In the genomic region with DNA sequence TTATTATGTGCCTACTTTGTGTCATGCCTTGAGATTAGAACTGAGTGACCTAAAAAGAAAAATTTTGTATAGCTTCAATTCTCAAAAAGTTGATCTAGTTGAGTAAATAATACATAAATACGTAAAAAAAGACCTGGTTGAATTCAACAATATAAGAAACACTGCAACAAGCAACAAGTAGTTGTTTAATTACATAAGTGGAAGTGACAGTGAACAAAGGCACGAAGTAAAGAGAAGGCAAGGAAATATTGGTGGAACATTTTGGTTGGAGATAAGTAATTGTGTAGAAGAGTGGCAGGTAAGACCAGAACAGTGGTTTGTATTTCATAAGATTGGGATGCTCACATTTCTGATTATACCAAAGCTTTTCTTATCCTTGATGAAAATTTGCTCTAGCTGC, we compare ENCODE assay signal across 34 cellular contexts. TPM values are rescaled to one million over a fixed set of nuclear protein-coding genes. Genes with fewer than 3 reads are reported as not detected.
"Had no signal": no experiment of that assay in that cellular context is flagged by ENCODE, and none has a peak within 500 bp of the region (broad histone marks: within the 10 kb centered on the region; RNA-seq: fewer than 3 reads in every experiment).

No MANE protein-coding gene starts in this region.

- H3K27me3 ChIP-seq: body of pancreas, breast epithelium, MG63 had no signal

- H3K36me3 ChIP-seq: breast epithelium, WERI-Rb-1 had no signal

- H3K27ac ChIP-seq: body of pancreas, breast epithelium, RWPE1, WERI-Rb-1 had no signal

- DNase-seq: activated CD4-positive, alpha-beta T cell treated with anti-CD3 and anti-CD28 coated beads for 1 hour; activated CD4-positive, alpha-beta T cell treated with anti-CD3 and anti-CD28 coated beads for 48 hours; activated CD4-positive, CD25-positive, alpha-beta regulatory T cell; activated CD8-positive, alpha-beta T cell treated with anti-CD3 and anti-CD28 coated beads for 36 hours; activated effector memory CD4-positive, alpha-beta T cell treated with anti-CD3 and anti-CD28 coated beads, Interleukin-2, amount 50 U/mL, for 16 hours; activated naive CD4-positive, alpha-beta T cell; activated naive CD4-positive, alpha-beta T cell treated with anti-CD3 and anti-CD28 coated beads, Interleukin-2, amount 50 U/mL, for 16 hours; activated naive CD8-positive, alpha-beta T cell treated with anti-CD3 and anti-CD28 coated beads for 36 hours; activated T-cell treated with anti-CD3 and anti-CD28 coated beads, Interleukin-2, amount 50 U/mL, for 1 hour; activated T-cell treated with anti-CD3 and anti-CD28 coated beads, Interleukin-2, amount 50 U/mL, for 72 hours; amniotic stem cell; aorta; body of pancreas; Kasumi-1; MG63; NCI-H1048; NCI-H1105 treated with DMSO at 0.1 percent for 48 hours; NCI-H1436; NCI-H1694; NCI-H1930; NCI-H2081 treated with DMSO at 0.1 percent for 48 hours; NCI-H226; NCI-H446 treated with DMSO at 0.1 percent for 48 hours; NCI-H524; SIG-M5; T1000; WERI-Rb-1 had no signal

- ATAC-seq: activated CD8-positive, alpha-beta T cell treated with anti-CD3 and anti-CD28 coated beads for 36 hours; activated T-cell treated with anti-CD3 and anti-CD28 coated beads, Interleukin-2, amount 50 U/mL, for 72 hours; activated T-helper 17 cell treated with anti-CD3 and anti-CD28 coated beads, Interleukin-2, amount 50 U/mL, for 72 hours; body of pancreas; Right ventricle myocardium inferior had no signal

- H3K9me3 ChIP-seq: body of pancreas, breast epithelium, MG63 had no signal

- H3K4me1 ChIP-seq: breast epithelium had no signal

- H3K4me3 ChIP-seq: body of pancreas, breast epithelium, MG63 had no signal

RNA-seq across cellular contexts. Expression of a gene that starts 8.2 kb away (rescaled TPM):
- total RNA-seq: activated CD8-positive, alpha-beta memory T cell treated with anti-CD3 and anti-CD28 coated beads for 36 hours; activated CD8-positive, alpha-beta T cell treated with anti-CD3 and anti-CD28 coated beads for 36 hours; activated naive CD8-positive, alpha-beta T cell treated with anti-CD3 and anti-CD28 coated beads for 36 hours; activated T-cell treated with anti-CD3 and anti-CD28 coated beads, Interleukin-2, amount 50 U/mL, for 72 hours; T-helper 1 cell treated with Interleukin-12 subunit alpha and Interleukin-12 subunit beta and Interleukin-4 antibody, amounts not matched to agents 30 ng/mL and 1 ng/mL, for 36 hours; T-helper 2 cell treated with Interferon-gamma antibody and Interleukin-4, amounts not matched to agents 100 ng/mL and 5 ng/mL, for 36 hours had no signal
